Comparison of ENCODE assay signal across 8 cellular contexts in genomic region chr3:152322756-152323155, GRCh38. TPM values are rescaled to one million over a fixed set of nuclear protein-coding genes. Genes with fewer than 3 reads are reported as not detected.
DNase-seq lines count a peak whose midpoint lies in the region; ATAC-seq and TF ChIP-seq lines count a peak whose summit lies in the region.

No MANE protein-coding gene starts in this region.

- H3K4me1 ChIP-seq in ovary (ENCODE audit: insufficient read depth) (peaks cover 3% of the 10 kb centered on the region), upper lobe of left lung (peaks cover 57 to 76% (median 69%) of the 10 kb centered on the region in 4 donors)

- H3K9me3 ChIP-seq in ovary (no peaks in the 10 kb centered on the region), upper lobe of left lung (no peaks in the 10 kb centered on the region)

- H3K4me3 Mint-ChIP-seq in T-helper 1 cell treated with Interleukin-12 subunit alpha and Interleukin-12 subunit beta and Interleukin-4 antibody, amounts not matched to agents 30 μg/mL and 1 μg/mL, for 36 hours: peak overlapping the region; percentile 33
- H3K4me3 Mint-ChIP-seq in naive B cell: peak overlapping the region in 3 of 8 donors; percentile 5 to 37 (median 33)

- peaks cover 6% of the 10 kb centered on the region for H3K9me3 Mint-ChIP-seq in T-helper 1 cell treated with Interleukin-12 subunit alpha and Interleukin-12 subunit beta and Interleukin-4 antibody, amounts not matched to agents 30 μg/mL and 1 μg/mL, for 36 hours
- H3K9me3 Mint-ChIP-seq in naive B cell: peaks cover 0 to 2% (median 0%) of the 10 kb centered on the region in 7 donors

- DNase-seq in naive B cell: no peak
- DNase-seq in ovary: no peak
- no peak for DNase-seq in NCI-H146 (lab: John Stamatoyannopoulos, UW)
- no peak for DNase-seq in upper lobe of left lung
- DNase-seq in occipital lobe (lab: John Stamatoyannopoulos, UW): no peak

- TF ChIP-seq POLR2A in ovary (IDR thresholded peaks at IDR 0.05) (no peak), upper lobe of left lung (IDR thresholded peaks at IDR 0.05) (no peak)

- 28 to 51% (median 30%) methylated on average over 1 of the region's 1 CpG for WGBS in ovary, 3 donors
- WGBS in upper lobe of left lung, 2 donors: 10 to 13% methylated on average over 1 of the region's 1 CpG

- intact Hi-C loops in ovary (cut with DNase I): no loop called here

- peaks cover 67% of the 10 kb centered on the region for H3K4me1 Mint-ChIP-seq in T-helper 1 cell treated with Interleukin-12 subunit alpha and Interleukin-12 subunit beta and Interleukin-4 antibody, amounts not matched to agents 30 μg/mL and 1 μg/mL, for 36 hours (ENCODE audit: low read depth)
- peaks cover 63 to 79% (median 71%) of the 10 kb centered on the region in 3 donors for H3K4me1 Mint-ChIP-seq in naive B cell

- H3K36me3 Mint-ChIP-seq in T-helper 1 cell treated with Interleukin-12 subunit alpha and Interleukin-12 subunit beta and Interleukin-4 antibody, amounts not matched to agents 30 μg/mL and 1 μg/mL, for 36 hours (ENCODE audit: low read depth): peaks cover 32% of the 10 kb centered on the region
- H3K36me3 Mint-ChIP-seq in naive B cell: peaks cover 14 to 15% of the 10 kb centered on the region in 2 donors

- no peak overlapping the region for H3K27ac ChIP-seq in ovary
- peak overlapping the region in 2 of 4 donors; percentile 65 to 71 for H3K27ac ChIP-seq in upper lobe of left lung

- TF ChIP-seq EP300 in ovary (IDR thresholded peaks at IDR 0.05) (no peak), upper lobe of left lung (IDR thresholded peaks at IDR 0.05) (no peak)

- H3K36me3 ChIP-seq in ovary: no peaks in the 10 kb centered on the region
- H3K36me3 ChIP-seq in upper lobe of left lung: no peaks in the 10 kb centered on the region

- peak; percentile 54 for ATAC-seq in GM18861 (IDR thresholded peaks at IDR 0.05; ENCODE audit: unreplicated experiment)
- ATAC-seq in HG02759 (IDR thresholded peaks at IDR 0.05; ENCODE audit: unreplicated experiment): peak; percentile 68
- ATAC-seq in naive B cell (ENCODE audit: low read depth in 2 of 2): peak; percentile 36 to 58
- no peak for ATAC-seq in upper lobe of left lung (ENCODE audit: low FRiP score in 2 of 2)

- H3K4me3 ChIP-seq in ovary: no peak overlapping the region
- H3K4me3 ChIP-seq in upper lobe of left lung: no peak overlapping the region

- TF ChIP-seq CTCF in ovary (IDR thresholded peaks at IDR 0.05) (no peak), upper lobe of left lung (IDR thresholded peaks at IDR 0.05) (no peak)

- H3K27me3 ChIP-seq in ovary (no peaks in the 10 kb centered on the region), upper lobe of left lung (no peaks in the 10 kb centered on the region)

- H3K27me3 Mint-ChIP-seq in T-helper 1 cell treated with Interleukin-12 subunit alpha and Interleukin-12 subunit beta and Interleukin-4 antibody, amounts not matched to agents 30 μg/mL and 1 μg/mL, for 36 hours (ENCODE audit: low read depth): no peaks in the 10 kb centered on the region
- no peaks in the 10 kb centered on the region for H3K27me3 Mint-ChIP-seq in naive B cell

- H3K27ac Mint-ChIP-seq in T-helper 1 cell treated with Interleukin-12 subunit alpha and Interleukin-12 subunit beta and Interleukin-4 antibody, amounts not matched to agents 30 μg/mL and 1 μg/mL, for 36 hours: peak overlapping the region; percentile 59
- H3K27ac Mint-ChIP-seq in naive B cell: peak overlapping the region in 1 of 6 donors; percentile 45

RNA-seq across cellular contexts. Expression of gene MBNL1, which starts 54.0 kb away (rescaled TPM):
- 100 to 1,000 TPM; 188 to 346 (median 260) TPM for polyA plus RNA-seq in naive B cell (ENCODE audit: low read depth in 6 of 6)
- total RNA-seq in ovary: 100 to 1,000 TPM; 117 to 152 (median 127) TPM
- 10 to 100 TPM; 39.7 to 66.1 TPM for polyA plus RNA-seq in ovary
- 100 to 1,000 TPM; 231 to 506 (median 357) TPM for total RNA-seq in upper lobe of left lung
- total RNA-seq in occipital lobe: 68.5 TPM

Comparison
In these comparisons a context has a peak if more than half of its experiments do, and no peak if none do; other contexts are left out.
1. ATAC-seq: peak in GM18861 (single experiment), HG02759 (single experiment) and naive B cell (2 of 2); none in upper lobe of left lung (0 of 2).